Comparison of ENCODE assay signal across 19 cellular contexts in genomic region chr2:130207051-130207450, GRCh38. TPM values are rescaled to one million over a fixed set of nuclear protein-coding genes. Genes with fewer than 3 reads are reported as not detected.
"Had no signal": no experiment of that assay in that cellular context is flagged by ENCODE, and none has a peak within 500 bp of the region (broad histone marks: within the 10 kb centered on the region; RNA-seq: fewer than 3 reads in every experiment).

No MANE protein-coding gene starts in this region.

RNA-seq across cellular contexts. Expression of gene TUBA3E, which starts 8.8 kb away (rescaled TPM):
- total RNA-seq: activated naive CD4-positive, alpha-beta T cell treated with anti-CD3 and anti-CD28 coated beads for 36 hours; activated naive CD4-positive, alpha-beta T cell treated with anti-CD3 and anti-CD28 coated beads, Interleukin-2, amount 50 U/mL, for 72 hours; activated naive CD8-positive, alpha-beta T cell treated with anti-CD3 and anti-CD28 coated beads for 36 hours; activated naive CD8-positive, alpha-beta T cell treated with anti-CD3 and anti-CD28 coated beads, Interleukin-2, amount 10 ng/mL, durations not matched to agents 7 days and 5 days; activated T-cell treated with anti-CD3 and anti-CD28 coated beads, Interleukin-2, amount 50 U/mL, for 4 hours; activated T-cell treated with anti-CD3 and anti-CD28 coated beads, Interleukin-2, amount 50 U/mL, for 72 hours; activated T-helper 1 cell treated with anti-CD3 and anti-CD28 coated beads, Interleukin-12 subunit alpha, Interleukin-12 subunit beta, Interleukin-2, Interleukin-4 antibody, amounts not matched to agents 30 ng/mL and 10 ng/mL and 1 ng/mL, durations not matched to agents 14 hours and 24 hours and 36 hours; activated T-helper 17 cell treated with anti-CD3 and anti-CD28 coated beads, Interleukin-2, amount 50 U/mL, for 72 hours; activated T-helper 2 cell treated with anti-CD3 and anti-CD28 coated beads, Interferon-gamma antibody, Interleukin-2, Interleukin-4, amounts not matched to agents 10 μg/mL and 5 μg/mL and 100 μg/mL, durations not matched to agents 14 hours and 24 hours and 36 hours; adrenal gland; aorta; ascending aorta; astrocyte; body of pancreas; breast epithelium; bronchial epithelial cell; cardiac muscle cell; cerebellum; chondrocyte had no signal
- polyA plus RNA-seq: adrenal gland, cardiac muscle cell had no signal
